Comparison of ENCODE assay signal across 20 cellular contexts in genomic region chr5:62585306-62585705, GRCh38. TPM values are rescaled to one million over a fixed set of nuclear protein-coding genes. Genes with fewer than 3 reads are reported as not detected.
DNase-seq lines count a peak whose midpoint lies in the region; ATAC-seq and TF ChIP-seq lines count a peak whose summit lies in the region.
"Had no signal": no experiment of that assay in that cellular context is flagged by ENCODE, and none has a peak within 500 bp of the region (broad histone marks: within the 10 kb centered on the region; RNA-seq: fewer than 3 reads in every experiment).

No MANE protein-coding gene starts in this region.

- no peaks in the 10 kb centered on the region for H3K9me3 Mint-ChIP-seq in activated T-helper 1 cell treated with anti-CD3 and anti-CD28 coated beads, Interleukin-12 subunit alpha, Interleukin-12 subunit beta, Interleukin-2, Interleukin-4 antibody, amounts not matched to agents 30 ng/mL and 10 ng/mL and 1 ng/mL, durations not matched to agents 14 hours and 24 hours and 36 hours
- no peaks in the 10 kb centered on the region for H3K9me3 Mint-ChIP-seq in memory B cell
- H3K9me3 Mint-ChIP-seq: CD8-positive, alpha-beta T cell had no signal

- H3K79me2 ChIP-seq in KMS-11 (ENCODE audit: insufficient read depth, low read depth) = no peaks in the 10 kb centered on the region

- peak overlapping the region; percentile 44 for H3K27ac Mint-ChIP-seq in activated T-helper 1 cell treated with anti-CD3 and anti-CD28 coated beads, Interleukin-12 subunit alpha, Interleukin-12 subunit beta, Interleukin-2, Interleukin-4 antibody, amounts not matched to agents 30 ng/mL and 10 ng/mL and 1 ng/mL, durations not matched to agents 14 hours and 24 hours and 36 hours
- H3K27ac Mint-ChIP-seq in memory B cell = peak overlapping the region; percentile 1
- H3K27ac Mint-ChIP-seq: B cell; CD8-positive, alpha-beta T cell had no signal

- H3K4me1 ChIP-seq in BLaER1 treated with 17β-estradiol and CSF1 and Interleukin-3, amounts not matched to agents 10 nM and 100 nM = peaks cover 10 to 31% (median 19%) of the 10 kb centered on the region in 10 experiments; a peak in 17 of 20 replicates
- peaks cover 35% of the 10 kb centered on the region for H3K4me1 ChIP-seq in KMS-11 (ENCODE audit: low read depth, poor library complexity, severe bottlenecking)

- no peaks in the 10 kb centered on the region for H3K27me3 ChIP-seq in BLaER1 treated with 17β-estradiol and CSF1 and Interleukin-3, amounts not matched to agents 10 nM and 100 nM
- H3K27me3 ChIP-seq in KMS-11 (ENCODE audit: insufficient read depth, low read depth) = no peaks in the 10 kb centered on the region

- H3K27me3 Mint-ChIP-seq in activated T-helper 1 cell treated with anti-CD3 and anti-CD28 coated beads, Interleukin-12 subunit alpha, Interleukin-12 subunit beta, Interleukin-2, Interleukin-4 antibody, amounts not matched to agents 30 ng/mL and 10 ng/mL and 1 ng/mL, durations not matched to agents 14 hours and 24 hours and 36 hours (ENCODE audit: insufficient read depth) = no peaks in the 10 kb centered on the region
- no peaks in the 10 kb centered on the region for H3K27me3 Mint-ChIP-seq in memory B cell
- H3K27me3 Mint-ChIP-seq: B cell had no signal

- intact Hi-C loops in activated T-helper 1 cell treated with anti-CD3 and anti-CD28 coated beads, Interleukin-12 subunit alpha, Interleukin-12 subunit beta, Interleukin-2, Interleukin-4 antibody, amounts not matched to agents 30 ng/mL and 10 ng/mL and 1 ng/mL, durations not matched to agents 14 hours and 24 hours and 36 hours (cut with micrococcal nuclease) = no loop called here

- H3K4me1 Mint-ChIP-seq in activated T-helper 1 cell treated with anti-CD3 and anti-CD28 coated beads, Interleukin-12 subunit alpha, Interleukin-12 subunit beta, Interleukin-2, Interleukin-4 antibody, amounts not matched to agents 30 ng/mL and 10 ng/mL and 1 ng/mL, durations not matched to agents 14 hours and 24 hours and 36 hours (ENCODE audit: low read depth) = peaks cover 22% of the 10 kb centered on the region
- H3K4me1 Mint-ChIP-seq in memory B cell = peaks cover 4% of the 10 kb centered on the region
- H3K4me1 Mint-ChIP-seq: B cell had no signal

- H4K20me1 ChIP-seq in BLaER1 treated with 17β-estradiol and CSF1 and Interleukin-3, amounts not matched to agents 10 nM and 100 nM = no peaks in the 10 kb centered on the region
- no peaks in the 10 kb centered on the region; the same call in 1 of the 2 replicates for H4K20me1 ChIP-seq in KMS-11 (ENCODE audit: insufficient read depth)

- no peak overlapping the region for H3K4me3 Mint-ChIP-seq in activated T-helper 1 cell treated with anti-CD3 and anti-CD28 coated beads, Interleukin-12 subunit alpha, Interleukin-12 subunit beta, Interleukin-2, Interleukin-4 antibody, amounts not matched to agents 30 ng/mL and 10 ng/mL and 1 ng/mL, durations not matched to agents 14 hours and 24 hours and 36 hours
- no peak overlapping the region for H3K4me3 Mint-ChIP-seq in memory B cell
- H3K4me3 Mint-ChIP-seq: B cell; CD8-positive, alpha-beta T cell had no signal

- TF ChIP-seq CTCF in KMS-11 (conservative IDR thresholded peaks at IDR 0.05; ENCODE audit: low read depth, low read length) = no peak

- H3K27ac ChIP-seq in BLaER1 treated with 17β-estradiol and CSF1 and Interleukin-3, amounts not matched to agents 10 nM and 100 nM = peak overlapping the region in 2 of 11 experiments; percentile 2 to 24; a peak in 1 of 22 replicates
- no peak overlapping the region; the same call in 1 of the 2 replicates for H3K27ac ChIP-seq in KMS-11

- H3K36me3 Mint-ChIP-seq in activated T-helper 1 cell treated with anti-CD3 and anti-CD28 coated beads, Interleukin-12 subunit alpha, Interleukin-12 subunit beta, Interleukin-2, Interleukin-4 antibody, amounts not matched to agents 30 ng/mL and 10 ng/mL and 1 ng/mL, durations not matched to agents 14 hours and 24 hours and 36 hours (ENCODE audit: low read depth) = peaks cover 20% of the 10 kb centered on the region
- peaks cover 17% of the 10 kb centered on the region for H3K36me3 Mint-ChIP-seq in memory B cell

- no peak for DNase-seq in activated T-helper 1 cell treated with anti-CD3 and anti-CD28 coated beads, Interleukin-12 subunit alpha, Interleukin-12 subunit beta, Interleukin-2, Interleukin-4 antibody, amounts not matched to agents 30 ng/mL and 10 ng/mL and 1 ng/mL, durations not matched to agents 14 hours and 24 hours and 36 hours (ENCODE audit: low spot score)
- no peak for DNase-seq in memory B cell (ENCODE audit: low spot score in 2 of 2)
- DNase-seq in stimulated activated CD4-positive, alpha-beta T cell treated with anti-CD3 and anti-CD28 coated beads, Interleukin-4, amount 100 ng/mL, for 4 hours = no peak
- DNase-seq in central memory CD4-positive, alpha-beta T cell = no peak
- no peak for DNase-seq in RKO (ENCODE audit: low spot score)
- DNase-seq: ACHN; CD8-positive, alpha-beta T cell; DND-41; GDM1; NCI-H1105 treated with DMSO at 0.1 percent for 48 hours; NCI-H187 treated with DMSO at 0.1 percent for 48 hours; NCI-H2171; NCI-H446 treated with DMSO at 0.1 percent for 48 hours; NCI-H748 treated with DMSO at 0.1 percent for 48 hours; Right ventricle myocardium superior had no signal

- H3K9me3 ChIP-seq in BLaER1 treated with 17β-estradiol and CSF1 and Interleukin-3, amounts not matched to agents 10 nM and 100 nM (replicated peaks in 1 of 11) = peaks cover 7 to 26% (median 18%) of the 10 kb centered on the region in 11 experiments; a peak in 15 of 22 replicates

- H3K36me3 ChIP-seq in BLaER1 treated with 17β-estradiol and CSF1 and Interleukin-3, amounts not matched to agents 10 nM and 100 nM = peaks cover 17 to 65% (median 40%) of the 10 kb centered on the region in 11 experiments; a peak in 21 of 22 replicates
- no peaks in the 10 kb centered on the region for H3K36me3 ChIP-seq in KMS-11 (ENCODE audit: insufficient read depth)

- H3K4me2 ChIP-seq in BLaER1 treated with 17β-estradiol and CSF1 and Interleukin-3, amounts not matched to agents 10 nM and 100 nM = peak overlapping the region in 6 of 11 experiments; percentile 12 to 55 (median 45); a peak in 12 of 22 replicates
- peak overlapping the region; percentile 9; the same call in 1 of the 2 replicates for H3K4me2 ChIP-seq in KMS-11

- no peak overlapping the region for H3K4me3 ChIP-seq in BLaER1 treated with 17β-estradiol and CSF1 and Interleukin-3, amounts not matched to agents 10 nM and 100 nM
- no peak overlapping the region for H3K4me3 ChIP-seq in KMS-11 (IDR thresholded peaks at IDR 0.05; ENCODE audit: insufficient read depth, low read depth, low read length)

- H3K9ac ChIP-seq in BLaER1 treated with 17β-estradiol and CSF1 and Interleukin-3, amounts not matched to agents 10 nM and 100 nM = no peak overlapping the region
- no peak overlapping the region for H3K9ac ChIP-seq in KMS-11

- ATAC-seq in memory B cell (ENCODE audit: low read depth) (no peak), HG03045 (IDR thresholded peaks at IDR 0.05; ENCODE audit: unreplicated experiment) (no peak)
- ATAC-seq: CD8-positive, alpha-beta T cell; HCT116 had no signal

- no peak overlapping the region for H2AFZ ChIP-seq in KMS-11 (ENCODE audit: low read depth)

RNA-seq across cellular contexts. Expression of gene LRRC70, which starts 6.7 kb away (rescaled TPM):
- total RNA-seq in activated T-helper 1 cell treated with anti-CD3 and anti-CD28 coated beads, Interleukin-12 subunit alpha, Interleukin-12 subunit beta, Interleukin-2, Interleukin-4 antibody, amounts not matched to agents 30 ng/mL and 10 ng/mL and 1 ng/mL, durations not matched to agents 14 hours and 24 hours and 36 hours = 0.83 and 0.86 TPM in 2 replicates
